ENCODE assay signal across 8 cellular contexts in genomic region chr14:24147761-24148428, GRCh38. TPM values are rescaled to one million over a fixed set of nuclear protein-coding genes. Genes with fewer than 3 reads are reported as not detected.
A peak's percentile ranks its signal among the peaks of the same experiment; 100 is the strongest.
DNase-seq lines count a peak whose midpoint lies in the region; ATAC-seq and TF ChIP-seq lines count a peak whose summit lies in the region.

No MANE protein-coding gene starts in this region.

- CTCF ChIA-PET in mammary epithelial cell (lab: Charles Lee; ENCODE audit: low non-redundant PET) = no interaction called here

- H3K36me3 ChIP-seq in ACC112 (ENCODE audit: insufficient read depth, low read length) (peaks cover 35% of the 10 kb centered on the region), mammary epithelial cell (ENCODE audit: insufficient read depth, low read length) (peaks cover 2% of the 10 kb centered on the region), mucosa of descending colon (ENCODE audit: low read depth) (peaks cover 3% of the 10 kb centered on the region)

- H3K4me1 ChIP-seq in ACC112 (ENCODE audit: control insufficient read depth, insufficient read depth, low read length, unreplicated experiment) (peaks cover 34% of the 10 kb centered on the region), mammary epithelial cell (ENCODE audit: insufficient read depth, low read length) (peaks cover 14% of the 10 kb centered on the region), mucosa of descending colon (ENCODE audit: low read depth) (peaks cover 23% of the 10 kb centered on the region)

- no TSS peak for BruUV-seq in mammary epithelial cell (replicated peaks; lab: Mats Ljungman, UMichigan)

- H3K4me3 ChIP-seq in ACC112 (ENCODE audit: low read depth, low read length) (peak overlapping the region; percentile 92), mammary epithelial cell (replicated peaks in 1 of 3; ENCODE audit: insufficient read depth in 1 of 3, low read depth in 2 of 3, low read length in 3 of 3) (peak overlapping the region; percentile 75 to 93 (median 90)), mucosa of descending colon (peak overlapping the region; percentile 84)

- WGBS in mammary epithelial cell (ENCODE audit: low coverage, missing lambda C conversion rate) = 2% methylated on average over 28 of the region's 29 CpGs

- DNase-seq in mammary epithelial cell (no peak), mucosa of descending colon (no peak), pons (ENCODE audit: low spot score) (no peak), NCI-H1105 (lab: John Stamatoyannopoulos, UW) (no peak), D341Med (ENCODE audit: low spot score) (no peak), NCI-H1930 (lab: John Stamatoyannopoulos, UW) (no peak)

- no peak for TF ChIP-seq CTCF in mammary epithelial cell (conservative IDR thresholded peaks at IDR 0.05 in 1 of 2, IDR thresholded peaks at IDR 0.05 in 1 of 2; ENCODE audit: extremely low read depth in 1 of 2, insufficient read depth in 1 of 2, low read depth in 1 of 2, low read length in 2 of 2)
- TF ChIP-seq CTCF in mucosa of descending colon (IDR thresholded peaks at IDR 0.05) = no peak

- H3K4me2 ChIP-seq in mammary epithelial cell (ENCODE audit: insufficient read depth, low read depth, low read length) = peak overlapping the region; percentile 89

- H2AFZ ChIP-seq in ACC112 (ENCODE audit: low read length, unreplicated experiment) (no peak overlapping the region), mammary epithelial cell (ENCODE audit: low read depth, low read length) (peak overlapping the region; percentile 84)

- H3K27ac ChIP-seq in ACC112 (ENCODE audit: low read depth, low read length) = 0 out of 2 replicates have a peak overlapping the region, but pooled peaks have one; percentile 6
- peak overlapping the region; percentile 28 for H3K27ac ChIP-seq in mammary epithelial cell (ENCODE audit: insufficient read depth, low read depth, low read length)

- ATAC-seq in HG03045 (IDR thresholded peaks at IDR 0.05; ENCODE audit: unreplicated experiment) (peak; percentile 3), mucosa of descending colon (peak; percentile 1)

- dilution Hi-C loops in mammary epithelial cell (cut with HindIII; ENCODE audit: low sequenced_read_pairs) = no loop called here

- H3K27me3 ChIP-seq in ACC112 (ENCODE audit: insufficient read depth, low read length) (no peaks in the 10 kb centered on the region), mammary epithelial cell (ENCODE audit: insufficient read depth, low read length) (no peaks in the 10 kb centered on the region)

- H3K9ac ChIP-seq in mammary epithelial cell (ENCODE audit: insufficient read depth, low read length) = peak overlapping the region; percentile 59

- intact Hi-C loops in mammary epithelial cell (cut with micrococcal nuclease) = loop anchor here (2.0 kb wide), 1 partner anchor 13 kb away; the partner anchor contains the start of gene IRF9
- intact Hi-C loops in mucosa of descending colon (cut with DNase I, micrococcal nuclease) = no loop called here

- no peaks in the 10 kb centered on the region for H3K9me3 ChIP-seq in mammary epithelial cell (replicated peaks; ENCODE audit: insufficient read depth, low read length)
- no peaks in the 10 kb centered on the region for H3K9me3 ChIP-seq in mucosa of descending colon

- in situ Hi-C loops in mammary epithelial cell (cut with MboI; ENCODE audit: low sequenced_read_pairs in 2 of 2) = no loop called here

- peaks cover 54% of the 10 kb centered on the region for H3K79me2 ChIP-seq in ACC112 (ENCODE audit: control insufficient read depth, insufficient read depth, low read length, unreplicated experiment)
- H3K79me2 ChIP-seq in mammary epithelial cell (ENCODE audit: insufficient read depth, low read length) = peaks cover 64% of the 10 kb centered on the region

- H4K20me1 ChIP-seq in mammary epithelial cell (ENCODE audit: insufficient read depth, low read length) = no peaks in the 10 kb centered on the region

RNA-seq across cellular contexts. Expression of gene RNF31, which starts 0.6 kb away (rescaled TPM):
- total RNA-seq in mammary epithelial cell = 10 to 100 TPM; 35.3 to 52.1 TPM
- polyA plus RNA-seq in mammary epithelial cell = 14.4 TPM
- polyA minus RNA-seq in mammary epithelial cell = 189 TPM
- 10 to 100 TPM; 52.8 to 66.2 (median 59.0) TPM for total RNA-seq in mucosa of descending colon

RNA-seq across cellular contexts. Expression of gene PSME2, which starts 1.5 kb away (rescaled TPM):
- total RNA-seq in mammary epithelial cell (10 to 100 TPM; 33.7 to 96.3 TPM), mucosa of descending colon (100 to 1,000 TPM; 141 to 295 (median 191) TPM)
- 99.2 TPM for polyA plus RNA-seq in mammary epithelial cell
- polyA minus RNA-seq in mammary epithelial cell = 61.9 TPM

RNA-seq across cellular contexts. Expression of gene EMC9, which starts 6.5 kb away (rescaled TPM):
- total RNA-seq in mammary epithelial cell (10 to 100 TPM in 1 of 2 donors, 1 to 10 TPM in 1; 9.0 to 20.5 TPM), mucosa of descending colon (10 to 100 TPM; 18.3 to 24.9 (median 20.4) TPM)
- polyA plus RNA-seq in mammary epithelial cell = 19.6 TPM
- 1.8 TPM for polyA minus RNA-seq in mammary epithelial cell

RNA-seq across cellular contexts. Expression of gene PSME1, which starts 11.9 kb away (rescaled TPM):
- 10 to 100 TPM; 35.8 to 85.1 TPM for total RNA-seq in mammary epithelial cell
- 83.9 TPM for polyA plus RNA-seq in mammary epithelial cell
- polyA minus RNA-seq in mammary epithelial cell = 82.8 TPM
- 100 to 1,000 TPM; 188 to 279 (median 203) TPM for total RNA-seq in mucosa of descending colon

RNA-seq across cellular contexts. Expression of gene IRF9, which starts 13.2 kb away (rescaled TPM):
- 10 to 100 TPM; 43.0 to 45.7 TPM for total RNA-seq in mammary epithelial cell
- polyA plus RNA-seq in mammary epithelial cell = 17.9 TPM
- polyA minus RNA-seq in mammary epithelial cell = 43.8 TPM
- total RNA-seq in mucosa of descending colon = 100 to 1,000 TPM in 2 of 3 donors, 10 to 100 TPM in 1; 78.7 to 119 (median 103) TPM
